14 cellular contexts compared by ENCODE assay signal in genomic region chr12:24177889-24178288, GRCh38.
DNase-seq lines count a peak whose midpoint lies in the region; ATAC-seq and TF ChIP-seq lines count a peak whose summit lies in the region.
"Had no signal": no experiment of that assay in that cellular context is flagged by ENCODE, and none has a peak within 500 bp of the region (broad histone marks: within the 10 kb centered on the region; RNA-seq: fewer than 3 reads in every experiment).

No MANE protein-coding gene starts in this region.

- no peaks in the 10 kb centered on the region for H3K9me3 ChIP-seq in suprapubic skin

- TF ChIP-seq EP300 in suprapubic skin (IDR thresholded peaks at IDR 0.05), result no peak

- WGBS in suprapubic skin, result 77% methylated on average over 1 of the region's 1 CpG

- no peak for TF ChIP-seq POLR2A in suprapubic skin (IDR thresholded peaks at IDR 0.05)

- DNase-seq in activated CD8-positive, alpha-beta T cell treated with anti-CD3 and anti-CD28 coated beads, Interleukin-2, amount 10 ng/mL, durations not matched to agents 7 days and 5 days, result no peak
- DNase-seq in suprapubic skin (ENCODE audit: low spot score in 2 of 2), result no peak
- DNase-seq in HUDEP-2 (lab: John Stamatoyannopoulos, UW; ENCODE audit: unreplicated experiment in 76 of 76), result no peak
- DNase-seq in T1000 (lab: John Stamatoyannopoulos, UW), result no peak
- DNase-seq: amniotic stem cell, GM23248, mammary epithelial cell, NCI-H69 had no signal

- H3K4me3 Mint-ChIP-seq in activated CD8-positive, alpha-beta T cell treated with anti-CD3 and anti-CD28 coated beads, Interleukin-2, amount 10 ng/mL, durations not matched to agents 7 days and 5 days, result no peak overlapping the region
- H3K4me3 Mint-ChIP-seq: T-helper 1 cell treated with Interleukin-12 subunit alpha and Interleukin-12 subunit beta and Interleukin-4 antibody, amounts not matched to agents 30 μg/mL and 1 μg/mL, for 36 hours had no signal

- no peaks in the 10 kb centered on the region for H3K36me3 ChIP-seq in suprapubic skin

- no peaks in the 10 kb centered on the region for H3K27me3 Mint-ChIP-seq in activated CD8-positive, alpha-beta T cell treated with anti-CD3 and anti-CD28 coated beads, Interleukin-2, amount 10 ng/mL, durations not matched to agents 7 days and 5 days (ENCODE audit: low read depth)

- CTCF ChIA-PET in activated CD8-positive, alpha-beta T cell treated with anti-CD3 and anti-CD28 coated beads, Interleukin-2, amount 10 ng/mL, durations not matched to agents 7 days and 5 days (lab: Charles Lee), result no interaction called here

- no peaks in the 10 kb centered on the region for H3K9me3 Mint-ChIP-seq in activated CD8-positive, alpha-beta T cell treated with anti-CD3 and anti-CD28 coated beads, Interleukin-2, amount 10 ng/mL, durations not matched to agents 7 days and 5 days (ENCODE audit: insufficient read depth)
- H3K9me3 Mint-ChIP-seq: T-helper 1 cell treated with Interleukin-12 subunit alpha and Interleukin-12 subunit beta and Interleukin-4 antibody, amounts not matched to agents 30 μg/mL and 1 μg/mL, for 36 hours had no signal

- no peak for TF ChIP-seq CTCF in suprapubic skin (IDR thresholded peaks at IDR 0.05)

- POLR2A ChIA-PET in activated CD8-positive, alpha-beta T cell treated with anti-CD3 and anti-CD28 coated beads, Interleukin-2, amount 10 ng/mL, durations not matched to agents 7 days and 5 days (lab: Charles Lee), result no interaction called here

- no peaks in the 10 kb centered on the region for H3K27me3 ChIP-seq in suprapubic skin

- no peak overlapping the region for H3K27ac ChIP-seq in suprapubic skin
- H3K27ac ChIP-seq: GM23248, parathyroid adenoma had no signal

- H3K4me1 ChIP-seq in suprapubic skin, result no peaks in the 10 kb centered on the region
- H3K4me1 ChIP-seq: parathyroid adenoma had no signal

- no peak overlapping the region for H3K27ac Mint-ChIP-seq in activated CD8-positive, alpha-beta T cell treated with anti-CD3 and anti-CD28 coated beads, Interleukin-2, amount 10 ng/mL, durations not matched to agents 7 days and 5 days
- H3K27ac Mint-ChIP-seq: T-helper 1 cell treated with Interleukin-12 subunit alpha and Interleukin-12 subunit beta and Interleukin-4 antibody, amounts not matched to agents 30 μg/mL and 1 μg/mL, for 36 hours had no signal

- no peaks in the 10 kb centered on the region for H3K4me1 Mint-ChIP-seq in activated CD8-positive, alpha-beta T cell treated with anti-CD3 and anti-CD28 coated beads, Interleukin-2, amount 10 ng/mL, durations not matched to agents 7 days and 5 days (ENCODE audit: low read depth)

- peak; percentile 89 for ATAC-seq in GM19395 (IDR thresholded peaks at IDR 0.05; ENCODE audit: unreplicated experiment)
- peak; percentile 77 for ATAC-seq in HG02840 (IDR thresholded peaks at IDR 0.05; ENCODE audit: low FRiP score, unreplicated experiment)
- ATAC-seq in HG03460 (IDR thresholded peaks at IDR 0.05; ENCODE audit: unreplicated experiment), result peak; percentile 69
- no peak for ATAC-seq in activated CD8-positive, alpha-beta T cell treated with anti-CD3 and anti-CD28 coated beads, Interleukin-2, amount 10 ng/mL, durations not matched to agents 7 days and 5 days

- no peaks in the 10 kb centered on the region for H3K36me3 Mint-ChIP-seq in activated CD8-positive, alpha-beta T cell treated with anti-CD3 and anti-CD28 coated beads, Interleukin-2, amount 10 ng/mL, durations not matched to agents 7 days and 5 days (ENCODE audit: low read depth)

- H3K4me3 ChIP-seq in GM08714 (ENCODE audit: low read length) (0 out of 2 replicates have a peak overlapping the region, but pooled peaks have one; percentile 28), suprapubic skin (no peak overlapping the region)
- H3K4me3 ChIP-seq: GM23248 had no signal
